ENCODE assay signal across 23 cellular contexts in genomic region chr9:346114-346513, GRCh38.
DNase-seq lines count a peak whose midpoint lies in the region; ATAC-seq and TF ChIP-seq lines count a peak whose summit lies in the region.
"Had no signal": no experiment of that assay in that cellular context is flagged by ENCODE, and none has a peak within 500 bp of the region (broad histone marks: within the 10 kb centered on the region; RNA-seq: fewer than 3 reads in every experiment).

No MANE protein-coding gene starts in this region.

- no peak overlapping the region for H3K23ac ChIP-seq in H9 (ENCODE audit: insufficient read length, low read depth, low read length)

- no peak overlapping the region for H4K91ac ChIP-seq in H9 (ENCODE audit: insufficient read length, low read depth, low read length)

- H3K79me1 ChIP-seq in H9 (ENCODE audit: insufficient read depth, low read depth, low read length, poor library complexity, severe bottlenecking): no peaks in the 10 kb centered on the region

- no peaks in the 10 kb centered on the region for H3K23me2 ChIP-seq in H9 (ENCODE audit: insufficient read length, low read depth, low read length, poor library complexity, severe bottlenecking)

- H2BK120ac ChIP-seq in H9 (ENCODE audit: low read depth, low read length, poor library complexity, severe bottlenecking): no peak overlapping the region

- H3K9ac ChIP-seq in H9 (ENCODE audit: extremely low read depth, insufficient read length, low read length): no peak overlapping the region
- H3K9ac ChIP-seq: GM23248, KMS-11 had no signal

- no peak overlapping the region for H2BK12ac ChIP-seq in H9 (ENCODE audit: insufficient read length, low read depth, low read length)

- no peak overlapping the region for H3K27ac ChIP-seq in H9 (ENCODE audit: insufficient read length, low read depth, low read length)
- peak overlapping the region in 3 of 5 donors; percentile 34 to 74 (median 55) for H3K27ac ChIP-seq in adrenal gland
- no peak overlapping the region for H3K27ac ChIP-seq in psoas muscle
- H3K27ac ChIP-seq: GM23248, heart right ventricle, KMS-11, right lobe of liver had no signal

- no peak overlapping the region for H3K4me3 ChIP-seq in adrenal gland
- H3K4me3 ChIP-seq in psoas muscle: no peak overlapping the region
- H3K4me3 ChIP-seq: GM23248, heart right ventricle, lung, right lobe of liver had no signal

- CTCF ChIA-PET in activated CD4-positive, alpha-beta memory T cell treated with anti-CD3 and anti-CD28 coated beads for 36 hours (lab: Charles Lee): interaction anchor here (1.2 kb wide), 1 partner anchor 85 kb away, joined by 4 read pairs; no protein-coding TSS in a partner anchor

- no peak overlapping the region for H3K14ac ChIP-seq in H9 (ENCODE audit: insufficient read depth, low read length)

- H2AFZ ChIP-seq in H9 (ENCODE audit: low read length): no peak overlapping the region
- H2AFZ ChIP-seq: GM23248 had no signal

- no peak for TF ChIP-seq CTCF in H9 (conservative IDR thresholded peaks at IDR 0.05)
- no peak for TF ChIP-seq CTCF in adrenal gland (IDR thresholded peaks at IDR 0.05)
- no peak for TF ChIP-seq CTCF in psoas muscle (IDR thresholded peaks at IDR 0.05)

- H3K27me3 ChIP-seq in H9 (ENCODE audit: insufficient read depth, low read length) (no peaks in the 10 kb centered on the region), adrenal gland (no peaks in the 10 kb centered on the region), psoas muscle (ENCODE audit: insufficient read depth in 3 of 3, low read length in 2 of 3) (peaks cover 0 to 6% (median 0%) of the 10 kb centered on the region in 3 donors)
- H3K27me3 ChIP-seq: right lobe of liver had no signal

- no peak overlapping the region for H2BK15ac ChIP-seq in H9 (ENCODE audit: low read depth, low read length)

- H3K56ac ChIP-seq in H9 (ENCODE audit: insufficient read length, low read depth, low read length): no peak overlapping the region

- H3K4me1 Mint-ChIP-seq in H9: peaks cover 8 to 14% of the 10 kb centered on the region in 2 experiments; a peak in 3 of 4 replicates
- peaks cover 28% of the 10 kb centered on the region for H3K4me1 Mint-ChIP-seq in activated CD4-positive, alpha-beta memory T cell treated with anti-CD3 and anti-CD28 coated beads for 36 hours (ENCODE audit: low read depth)
- H3K4me1 Mint-ChIP-seq: CD14-positive monocyte had no signal

- H3K9me3 Mint-ChIP-seq in H9: no peaks in the 10 kb centered on the region
- H3K9me3 Mint-ChIP-seq in activated CD4-positive, alpha-beta memory T cell treated with anti-CD3 and anti-CD28 coated beads for 36 hours: no peaks in the 10 kb centered on the region
- H3K9me3 Mint-ChIP-seq: CD14-positive monocyte, immature natural killer cell had no signal

- H2BK20ac ChIP-seq in H9 (ENCODE audit: low read depth, low read length, poor library complexity, severe bottlenecking): no peak overlapping the region

- peaks cover 3% of the 10 kb centered on the region; the same call in 1 of the 2 replicates for H3K27me3 Mint-ChIP-seq in H9 (ENCODE audit: low read depth)
- no peaks in the 10 kb centered on the region for H3K27me3 Mint-ChIP-seq in activated CD4-positive, alpha-beta memory T cell treated with anti-CD3 and anti-CD28 coated beads for 36 hours

- no peak overlapping the region for H3K18ac ChIP-seq in H9 (ENCODE audit: insufficient read length, low read depth, low read length)

- no peak overlapping the region for H3K4me3 Mint-ChIP-seq in H9
- no peak overlapping the region for H3K4me3 Mint-ChIP-seq in activated CD4-positive, alpha-beta memory T cell treated with anti-CD3 and anti-CD28 coated beads for 36 hours
- H3K4me3 Mint-ChIP-seq: CD14-positive monocyte, immature natural killer cell had no signal

- no peak overlapping the region for H4K5ac ChIP-seq in H9 (ENCODE audit: insufficient read length, low read depth, low read length)

- no peak overlapping the region for H2BK5ac ChIP-seq in H9 (ENCODE audit: insufficient read length, low read length)

- H4K8ac ChIP-seq in H9 (replicated peaks; ENCODE audit: insufficient read length, low read depth, low read length): no peak overlapping the region

- H4K20me1 ChIP-seq in H9 (ENCODE audit: control insufficient read depth, insufficient read depth, insufficient read length): no peaks in the 10 kb centered on the region

- H3T11ph ChIP-seq in H9 (ENCODE audit: low read length): no peak overlapping the region

- H3K4me2 ChIP-seq in H9 (ENCODE audit: insufficient read depth, insufficient read length, low read length): no peak overlapping the region
- H3K4me2 ChIP-seq: KMS-11 had no signal

- WGBS in H9 (ENCODE audit: extremely low coverage, insufficient read length, low lambda C conversion rate): no CpG with 5 or more reads among the region's 6 CpGs
- 39 to 60% (median 47%) methylated on average over 3 to 6 of the region's 6 CpGs for WGBS in adrenal gland, 4 donors
- 38 to 45% (median 44%) methylated on average over 6 of the region's 6 CpGs for WGBS in psoas muscle, 3 donors

- H3K27ac Mint-ChIP-seq in H9: no peak overlapping the region; a peak in 1 of 7 replicates
- no peak overlapping the region for H3K27ac Mint-ChIP-seq in activated CD4-positive, alpha-beta memory T cell treated with anti-CD3 and anti-CD28 coated beads for 36 hours
- H3K27ac Mint-ChIP-seq: CD14-positive monocyte had no signal

- peaks cover 0 to 1% of the 10 kb centered on the region in 2 donors for H3K36me3 ChIP-seq in adrenal gland (replicated peaks in 1 of 2)
- H3K36me3 ChIP-seq in psoas muscle (ENCODE audit: insufficient read depth in 1 of 2, low read depth in 1 of 2): no peaks in the 10 kb centered on the region
- H3K36me3 ChIP-seq: right lobe of liver had no signal

- H3K79me2 ChIP-seq in H9 (ENCODE audit: insufficient read depth, low read length): no peaks in the 10 kb centered on the region

- H3K4me1 ChIP-seq in H9 (ENCODE audit: insufficient read depth, low read length): no peaks in the 10 kb centered on the region; the same call in 1 of the 2 replicates
- peaks cover 7 to 26% of the 10 kb centered on the region in 2 donors for H3K4me1 ChIP-seq in adrenal gland (replicated peaks in 1 of 2)
- no peaks in the 10 kb centered on the region for H3K4me1 ChIP-seq in psoas muscle
- H3K4me1 ChIP-seq: heart right ventricle, right lobe of liver had no signal

- ATAC-seq in psoas muscle (peak; percentile 23 to 50 (median 42)), HG02884 (IDR thresholded peaks at IDR 0.05; ENCODE audit: unreplicated experiment) (no peak), GM19397 (IDR thresholded peaks at IDR 0.05; ENCODE audit: unreplicated experiment) (no peak)
- ATAC-seq: right lobe of liver had no signal

- H3K9me3 ChIP-seq in H9 (ENCODE audit: control insufficient read depth, low read depth, low read length): no peaks in the 10 kb centered on the region
- no peaks in the 10 kb centered on the region for H3K9me3 ChIP-seq in adrenal gland (replicated peaks in 1 of 3)
- no peaks in the 10 kb centered on the region for H3K9me3 ChIP-seq in psoas muscle
- H3K9me3 ChIP-seq: heart right ventricle, right lobe of liver had no signal

- H3K4ac ChIP-seq in H9 (ENCODE audit: low read depth, low read length): no peak overlapping the region

- peak in 1 of 2 donors; percentile 9 for TF ChIP-seq POLR2A in adrenal gland (IDR thresholded peaks at IDR 0.05)

- POLR2A ChIA-PET in activated CD4-positive, alpha-beta memory T cell treated with anti-CD3 and anti-CD28 coated beads for 36 hours (lab: Charles Lee): no interaction called here

- H3K36me3 Mint-ChIP-seq in H9 (ENCODE audit: insufficient read depth in 1 of 3, low read depth in 3 of 3): no peaks in the 10 kb centered on the region
- H3K36me3 Mint-ChIP-seq in activated CD4-positive, alpha-beta memory T cell treated with anti-CD3 and anti-CD28 coated beads for 36 hours: peaks cover 50% of the 10 kb centered on the region

- DNase-seq in D341Med (ENCODE audit: low spot score): peak; percentile 48
- peak; percentile 32 for DNase-seq in H9
- peak; percentile 31 to 73 (median 59) for DNase-seq in adrenal gland
- DNase-seq in psoas muscle: no peak
- DNase-seq in activated CD4-positive, alpha-beta memory T cell treated with anti-CD3 and anti-CD28 coated beads for 36 hours: no peak
- no peak for DNase-seq in T-helper 2 cell
- DNase-seq: activated CD4-positive, alpha-beta T cell treated with anti-CD3 and anti-CD28 coated beads for 4 hours; activated CD8-positive, alpha-beta memory T cell treated with anti-CD3 and anti-CD28 coated beads, Interleukin-2, amount 50 U/mL, for 4 hours; cortex of kidney; DMS153; GF-D8; GM23248; heart right ventricle; immature natural killer cell; NCI-H2029 treated with DMSO at 0.1 percent for 48 hours; NCI-H510A; nucleus accumbens; right lobe of liver had no signal

- H2AK5ac ChIP-seq in H9 (ENCODE audit: insufficient read length, low read length): no peak overlapping the region

- intact Hi-C loops in adrenal gland (cut with DNase I) (no loop called here), psoas muscle (cut with DNase I) (loop anchor here in 1 of 2 donors (10.0 kb wide), 1 partner anchor 199 kb away; no protein-coding TSS in a partner anchor)
- intact Hi-C loops in activated CD4-positive, alpha-beta memory T cell treated with anti-CD3 and anti-CD28 coated beads for 36 hours (cut with micrococcal nuclease): no loop called here

Comparison
In these comparisons a context has a peak if more than half of its experiments do, and no peak if none do; other contexts are left out.
1. DNase-seq: peak in D341Med (single experiment), H9 (single experiment) and adrenal gland (7 of 7); none in psoas muscle (0 of 2), activated CD4-positive, alpha-beta memory T cell treated with anti-CD3 and anti-CD28 coated beads for 36 hours (single experiment) and T-helper 2 cell (0 of 5).
2. H3K27ac ChIP-seq: peak in adrenal gland (3 of 5); none in H9 (single experiment) and psoas muscle (single experiment).
3. ATAC-seq: peak in psoas muscle (4 of 4); none in HG02884 (single experiment) and GM19397 (single experiment).